1 cellular context compared by ENCODE assay signal in the genomic region with DNA sequence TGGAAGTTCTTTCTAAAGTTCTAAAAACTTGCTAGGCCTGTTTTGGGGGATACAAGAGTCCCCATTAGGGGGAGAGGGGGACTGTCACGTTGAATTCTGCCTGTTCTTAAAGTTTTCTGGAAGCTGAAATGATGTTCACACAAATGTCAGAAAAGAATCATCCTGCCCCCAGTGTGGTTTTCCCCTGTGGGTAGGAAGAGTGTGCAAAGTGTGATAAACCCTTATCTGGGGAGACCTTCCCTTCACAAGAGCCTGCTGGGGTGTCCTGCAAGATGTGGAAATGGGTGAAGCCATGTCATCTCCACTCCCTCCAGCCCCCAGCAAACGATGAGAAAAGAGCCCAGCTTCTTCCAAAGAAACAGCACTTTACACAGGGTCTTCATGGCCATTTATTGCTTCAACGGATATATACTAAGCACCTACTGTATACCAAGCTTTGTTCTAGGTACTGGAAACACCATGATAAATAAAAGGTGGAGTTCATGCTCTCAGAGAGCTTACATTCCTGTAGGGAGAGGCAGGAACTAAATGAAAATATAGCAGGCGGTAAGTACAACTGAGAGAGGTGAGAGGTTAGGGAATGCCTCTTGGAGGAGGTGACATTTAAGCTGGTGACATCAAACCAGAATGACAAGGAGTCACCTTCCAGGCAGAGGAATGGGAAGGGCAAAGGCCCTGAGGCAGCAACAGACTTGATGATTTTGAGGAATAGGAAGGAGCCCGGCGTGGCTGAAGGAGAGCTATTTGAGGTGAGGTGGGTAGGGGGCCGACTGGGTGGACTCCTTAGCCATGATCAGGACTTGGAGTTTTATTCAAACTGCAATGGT.
TF ChIP-seq lines count a peak whose summit lies in the region.

No MANE protein-coding gene starts in this region.

TF ChIP-seq in endothelial cell of umbilical vein, 7 proteins besides CTCF, POLR2A, EP300 and RAD21:
- TF ChIP-seq MYC (IDR thresholded peaks at IDR 0.05; ENCODE audit: low read depth, low read length) (no peak), FOS (IDR thresholded peaks at IDR 0.05; ENCODE audit: borderline replicate concordance, insufficient read depth, low read length) (no peak), POLR2AphosphoS5 (IDR thresholded peaks at IDR 0.05; ENCODE audit: insufficient read depth, low read depth, low read length) (no peak), JUN (IDR thresholded peaks at IDR 0.05; ENCODE audit: borderline replicate concordance, insufficient read depth, insufficient read length, low read depth) (no peak), EZH2 (IDR thresholded peaks at IDR 0.05; ENCODE audit: borderline replicate concordance, low read depth, low read length, severe bottlenecking) (no peak), GATA2 (IDR thresholded peaks at IDR 0.05; ENCODE audit: insufficient read depth, insufficient read length, low read depth, low read length) (no peak)
- TF ChIP-seq, protein P1, sequence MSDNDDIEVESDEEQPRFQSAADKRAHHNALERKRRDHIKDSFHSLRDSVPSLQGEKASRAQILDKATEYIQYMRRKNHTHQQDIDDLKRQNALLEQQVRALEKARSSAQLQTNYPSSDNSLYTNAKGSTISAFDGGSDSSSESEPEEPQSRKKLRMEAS (IDR thresholded peaks at IDR 0.05; ENCODE audit: insufficient read depth, insufficient read length): no peak
TF ChIP-seq in endothelial cell of umbilical vein: peak in this region for 0.
